ENCODE assay signal across 22 cellular contexts in the genomic region with DNA sequence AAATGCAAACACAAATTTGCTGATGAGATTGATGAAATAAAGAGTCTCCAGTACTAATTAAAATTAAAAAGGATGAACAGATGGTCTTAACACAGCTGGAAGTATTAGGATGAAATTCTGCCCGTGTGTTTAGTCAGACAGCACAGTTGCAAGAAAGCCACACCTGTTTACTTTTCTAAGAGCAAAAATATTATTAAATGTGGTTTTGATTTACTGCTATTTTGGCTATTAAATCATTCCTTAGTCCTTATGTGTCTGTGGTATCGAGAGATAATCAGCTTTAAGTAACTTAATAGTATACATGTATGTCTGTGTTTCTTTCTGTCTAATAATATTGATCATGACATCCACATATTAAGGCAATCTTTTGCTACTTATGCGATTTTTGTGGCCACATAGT.
"Had no signal": no experiment of that assay in that cellular context is flagged by ENCODE, and none has a peak within 500 bp of the region (broad histone marks: within the 10 kb centered on the region; RNA-seq: fewer than 3 reads in every experiment).

No MANE protein-coding gene starts in this region.

- DNase-seq: effector memory CD8-positive, alpha-beta T cell; esophagus squamous epithelium; foreskin fibroblast; glutamatergic neuron; immature natural killer cell; kidney; left cardiac atrium; left ventricle myocardium inferior; lower lobe of right lung; natural killer cell; ovary; sigmoid colon; small intestine; stimulated activated CD4-positive, alpha-beta T cell treated with anti-CD3 and anti-CD28 coated beads, Interleukin-12 subunit alpha, Interleukin-12 subunit beta, amount 100 ng/mL, for 4 hours; stimulated activated naive CD4-positive, alpha-beta T cell; stomach; substantia nigra; transverse colon had no signal

- H3K4me1 Mint-ChIP-seq: immature natural killer cell, memory B cell, natural killer cell, neural crest cell had no signal

- H3K27me3 Mint-ChIP-seq: dendritic cell treated with granulocyte-macrophage colony-stimulating factor and Interleukin-4, amounts not matched to agents 40 ng/mL and 50 ng/mL, for 4 days; memory B cell had no signal

- H3K36me3 Mint-ChIP-seq: immature natural killer cell, memory B cell, natural killer cell had no signal

- H3K27ac Mint-ChIP-seq: dendritic cell treated with granulocyte-macrophage colony-stimulating factor and Interleukin-4, amounts not matched to agents 40 ng/mL and 50 ng/mL, for 4 days; effector memory CD8-positive, alpha-beta T cell; immature natural killer cell; memory B cell; mesothelial cell of epicardium; natural killer cell had no signal

- H3K4me3 Mint-ChIP-seq: dendritic cell treated with granulocyte-macrophage colony-stimulating factor and Interleukin-4, amounts not matched to agents 40 ng/mL and 50 ng/mL, for 4 days; effector memory CD8-positive, alpha-beta T cell; immature natural killer cell; memory B cell; mesothelial cell of epicardium; natural killer cell; neural crest cell had no signal
